9 cellular contexts compared by ENCODE assay signal in genomic region chr9:132534832-132535231, GRCh38. TPM values are rescaled to one million over a fixed set of nuclear protein-coding genes. Genes with fewer than 3 reads are reported as not detected.
"Had no signal": no experiment of that assay in that cellular context is flagged by ENCODE, and none has a peak within 500 bp of the region (broad histone marks: within the 10 kb centered on the region; RNA-seq: fewer than 3 reads in every experiment).

No MANE protein-coding gene starts in this region.

- DNase-seq: GDM1, GF-D8 had no signal

- H3K4me3 ChIP-seq: GM12878 had no signal

- FAIRE-seq: G401.6, GM12878, GM12891, GM12892, GM18507, GM19239 had no signal

- ATAC-seq: GM12878 had no signal

RNA-seq across cellular contexts. Expression of gene BARHL1, which starts 47.6 kb away (rescaled TPM):
- total RNA-seq: G401, GM12878 had no signal
- polyA plus RNA-seq: GM12878 had no signal
